15 cellular contexts compared by ENCODE assay signal in the genomic region with DNA sequence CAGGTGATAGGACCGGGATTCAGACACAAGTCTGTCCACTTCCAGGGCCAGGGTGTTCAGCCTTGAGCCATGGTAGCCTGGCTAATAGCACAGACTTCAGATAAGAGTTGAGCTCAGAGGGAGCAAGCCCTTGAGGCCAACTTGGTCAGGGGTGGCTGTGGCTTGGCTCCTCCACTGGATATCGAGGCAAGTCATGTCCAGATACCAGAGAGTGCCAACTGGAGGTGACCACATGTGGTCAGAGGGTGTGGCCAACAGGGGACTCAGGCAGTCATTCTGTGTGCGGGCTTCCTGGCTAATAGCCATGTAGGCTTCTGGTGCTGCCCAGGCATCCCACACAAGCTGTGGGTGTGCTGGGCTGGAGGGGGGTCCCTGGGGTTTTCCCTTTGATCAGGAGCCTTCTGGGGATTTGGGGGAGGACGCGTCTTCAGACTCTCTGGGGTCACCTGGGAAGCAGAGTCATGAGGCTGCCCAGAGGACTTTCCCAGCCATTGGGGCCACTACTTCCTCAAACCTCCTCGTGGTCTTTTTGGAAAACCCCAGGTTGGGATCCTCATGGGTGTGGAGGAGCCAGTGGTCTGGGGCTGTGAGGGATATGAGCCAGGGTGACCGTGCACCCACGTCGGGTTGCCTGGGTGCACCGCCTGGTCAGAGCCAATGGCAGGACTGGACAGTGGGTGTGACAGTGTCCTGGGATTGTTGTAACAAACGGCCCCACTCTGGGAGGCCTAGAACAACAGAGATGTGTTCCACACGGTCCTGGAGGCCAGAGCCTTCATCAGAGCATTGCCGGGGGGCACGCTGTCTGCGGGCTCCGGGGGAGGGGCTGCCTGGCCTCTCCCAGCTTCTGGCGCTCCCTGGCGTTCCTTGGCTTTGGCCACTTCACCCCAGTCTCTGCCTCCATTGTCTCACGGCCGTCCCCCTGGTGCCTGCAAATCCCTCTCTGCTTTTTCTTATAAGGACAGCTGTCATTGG.
"Had no signal": no experiment of that assay in that cellular context is flagged by ENCODE, and none has a peak within 500 bp of the region (broad histone marks: within the 10 kb centered on the region; RNA-seq: fewer than 3 reads in every experiment).

No MANE protein-coding gene starts in this region.

- H3K36me3 ChIP-seq: cardiac muscle cell, gastroesophageal sphincter, left ventricle myocardium inferior, neutrophil, tibial nerve had no signal

- H3K27ac ChIP-seq: cardiac muscle cell, gastroesophageal sphincter, left ventricle myocardium inferior, neutrophil, tibial nerve had no signal

- H3K27me3 ChIP-seq: gastroesophageal sphincter had no signal

- H3K27ac Mint-ChIP-seq: activated naive CD8-positive, alpha-beta T cell treated with anti-CD3 and anti-CD28 coated beads, Interleukin-2, amount 50 U/mL, for 24 hours had no signal

- H3K4me1 ChIP-seq: left ventricle myocardium inferior had no signal

- ATAC-seq: activated naive CD8-positive, alpha-beta T cell treated with anti-CD3 and anti-CD28 coated beads, Interleukin-2, amount 50 U/mL, for 24 hours; gastroesophageal sphincter had no signal

- FAIRE-seq: colon, endothelial cell of umbilical vein, keratinocyte, small intestine had no signal

- H3K4me3 ChIP-seq: cardiac muscle cell, gastroesophageal sphincter, left ventricle myocardium inferior, tibial nerve had no signal

- H3K9me3 Mint-ChIP-seq: activated naive CD8-positive, alpha-beta T cell treated with anti-CD3 and anti-CD28 coated beads, Interleukin-2, amount 50 U/mL, for 24 hours had no signal

- DNase-seq: activated CD4-positive, alpha-beta T cell treated with anti-CD3 and anti-CD28 coated beads, Interleukin-2, amount 50 U/mL, for 48 hours; activated CD4-positive, CD25-positive, alpha-beta regulatory T cell treated with anti-CD3 and anti-CD28 coated beads, Interleukin-2, amount 50 U/mL, for 72 hours; activated CD8-positive, alpha-beta memory T cell treated with anti-CD3 and anti-CD28 coated beads, Interleukin-2, amount 50 U/mL, for 4 hours; activated naive CD8-positive, alpha-beta T cell treated with anti-CD3 and anti-CD28 coated beads, Interleukin-2, amount 50 U/mL, for 24 hours; effector CD4-positive, alpha-beta T cell; left ventricle myocardium inferior; small intestine; T-helper 2 cell had no signal

- H3K4me3 Mint-ChIP-seq: activated naive CD8-positive, alpha-beta T cell treated with anti-CD3 and anti-CD28 coated beads, Interleukin-2, amount 50 U/mL, for 24 hours had no signal

- H3K9me3 ChIP-seq: gastroesophageal sphincter, left ventricle myocardium inferior, neutrophil, tibial nerve had no signal
